In genomic region chr20:57708694-57709673, GRCh38 we compare ENCODE assay signal across 9 cellular contexts. TPM values are rescaled to one million over a fixed set of nuclear protein-coding genes. Genes with fewer than 3 reads are reported as not detected.
DNase-seq lines count a peak whose midpoint lies in the region; ATAC-seq and TF ChIP-seq lines count a peak whose summit lies in the region.
"Had no signal": no experiment of that assay in that cellular context is flagged by ENCODE, and none has a peak within 500 bp of the region (broad histone marks: within the 10 kb centered on the region; RNA-seq: fewer than 3 reads in every experiment).

No MANE protein-coding gene starts in this region.

- POLR2A ChIA-PET in OCI-LY7 (lab: Charles Lee), result interaction anchor here (2.5 kb wide), 1 partner anchor 28 kb away, joined by 16 read pairs; no protein-coding TSS in a partner anchor

- H2AFZ ChIP-seq in OCI-LY7 (ENCODE audit: low read length), result no peak overlapping the region

- no peaks in the 10 kb centered on the region for H3K27me3 ChIP-seq in adrenal gland
- H3K27me3 ChIP-seq in iPS-20b (ENCODE audit: insufficient read depth, low read length), result peaks cover 33% of the 10 kb centered on the region

- TSS peak; percentile 70 for BruUV-seq in OCI-LY7 (replicated peaks; lab: Mats Ljungman, UMichigan)

- TF ChIP-seq CTCF in OCI-LY7 (conservative IDR thresholded peaks at IDR 0.05; ENCODE audit: low read length) (no peak), adrenal gland (IDR thresholded peaks at IDR 0.05) (no peak)

- no peak overlapping the region for H3K27ac ChIP-seq in OCI-LY7 (ENCODE audit: low read depth, low read length, poor library complexity, severe bottlenecking)
- peak overlapping the region in 2 of 5 donors; percentile 59 to 80 for H3K27ac ChIP-seq in adrenal gland
- H3K27ac ChIP-seq in iPS-20b (ENCODE audit: low read length), result no peak overlapping the region

- H3K9ac ChIP-seq in iPS-20b (ENCODE audit: low read depth, low read length), result peak overlapping the region; percentile 83

- TF ChIP-seq POLR2A in adrenal gland (IDR thresholded peaks at IDR 0.05), result no peak

- H3K9me3 ChIP-seq in OCI-LY7 (ENCODE audit: low read length) (no peaks in the 10 kb centered on the region), adrenal gland (replicated peaks in 1 of 3) (no peaks in the 10 kb centered on the region), iPS-20b (ENCODE audit: insufficient read depth, low read depth, low read length) (no peaks in the 10 kb centered on the region)

- DNase-seq in GM03348 (ENCODE audit: low spot score), result peak; percentile 82
- DNase-seq in OCI-LY7 (ENCODE audit: low spot score), result no peak
- peak in 6 of 7 donors; percentile 35 to 78 (median 40) for DNase-seq in adrenal gland
- DNase-seq in stimulated activated CD4-positive, alpha-beta T cell treated with anti-CD3 and anti-CD28 coated beads, Interleukin-4, amount 100 ng/mL, for 4 hours, result peak; percentile 19 to 48

- H3K4me1 ChIP-seq in OCI-LY7 (ENCODE audit: insufficient read depth, low read length, poor library complexity, severe bottlenecking), result peaks cover 59% of the 10 kb centered on the region
- H3K4me1 ChIP-seq in adrenal gland (replicated peaks in 1 of 2), result peaks cover 0 to 10% of the 10 kb centered on the region in 2 donors
- peaks cover 18% of the 10 kb centered on the region for H3K4me1 ChIP-seq in iPS-20b (ENCODE audit: insufficient read depth, low read length)

- 4 to 12% (median 6%) methylated on average over 15 to 108 of the region's 108 CpGs for WGBS in adrenal gland, 4 donors

- H3K9me2 ChIP-seq in OCI-LY7 (ENCODE audit: insufficient read depth, low read length), result no peaks in the 10 kb centered on the region

- intact Hi-C loops in OCI-LY7 (cut with micrococcal nuclease; ENCODE audit: unreplicated experiment) (no loop called here), adrenal gland (cut with DNase I) (no loop called here)

- H4K20me1 ChIP-seq in OCI-LY7 (ENCODE audit: insufficient read depth, low read length), result peaks cover 13% of the 10 kb centered on the region; the same call in 1 of the 2 replicates

- H3K4me3 ChIP-seq in OCI-LY7 (ENCODE audit: low read depth, low read length, poor library complexity, severe bottlenecking) (peak overlapping the region; percentile 75), adrenal gland (peak overlapping the region in 2 of 4 donors; percentile 20 to 71), iPS-20b (ENCODE audit: low read length) (peak overlapping the region; percentile 90)

- H3K79me2 ChIP-seq in OCI-LY7 (ENCODE audit: insufficient read depth, low read depth, low read length), result peaks cover 14% of the 10 kb centered on the region; the same call in 1 of the 2 replicates

- CTCF ChIA-PET in OCI-LY7 (lab: Charles Lee; ENCODE audit: unreplicated experiment), result interaction anchor here (0.6 kb wide), 1 partner anchor 83 kb away, joined by 3 read pairs; no protein-coding TSS in a partner anchor

- H3K36me3 ChIP-seq in OCI-LY7 (ENCODE audit: insufficient read depth, low read length) (no peaks in the 10 kb centered on the region), adrenal gland (replicated peaks in 1 of 2) (no peaks in the 10 kb centered on the region), iPS-20b (ENCODE audit: insufficient read depth, low read depth, low read length) (no peaks in the 10 kb centered on the region)

- ATAC-seq in GM21390 (IDR thresholded peaks at IDR 0.05; ENCODE audit: unreplicated experiment) (no peak), HG02885 (IDR thresholded peaks at IDR 0.05; ENCODE audit: poor library complexity, unreplicated experiment) (no peak), GM18873 (IDR thresholded peaks at IDR 0.05; ENCODE audit: low FRiP score, unreplicated experiment) (no peak)

- peak overlapping the region; percentile 72 for H3K4me2 ChIP-seq in OCI-LY7 (ENCODE audit: low read length)

RNA-seq across cellular contexts. Expression of gene PMEPA1, which starts 0.8 kb away (rescaled TPM):
- total RNA-seq in OCI-LY7 (2014; rRNA removed; shearing (Covaris generic)), result 1.4 and 1.8 TPM in 2 replicates
- 3.7 and 4.3 TPM in 2 replicates for total RNA-seq in OCI-LY7 (2022)
- total RNA-seq in adrenal gland, result 10 to 100 TPM in 4 of 8 donors, 1 to 10 TPM in 4; 3.4 to 36.0 (median 10.0) TPM
- 10 to 100 TPM in 2 of 3 donors, 1 to 10 TPM in 1; 9.5 to 13.2 (median 11.1) TPM for polyA plus RNA-seq in adrenal gland
- polyA plus RNA-seq: K562 had no signal
